Comparison of ENCODE assay signal across 20 cellular contexts in genomic region chr17:72764632-72765041, GRCh38.
A peak's percentile ranks its signal among the peaks of the same experiment; 100 is the strongest.
DNase-seq lines count a peak whose midpoint lies in the region; ATAC-seq and TF ChIP-seq lines count a peak whose summit lies in the region.
"Had no signal": no experiment of that assay in that cellular context is flagged by ENCODE, and none has a peak within 500 bp of the region (broad histone marks: within the 10 kb centered on the region; RNA-seq: fewer than 3 reads in every experiment).

No MANE protein-coding gene starts in this region.

- H3K79me2 ChIP-seq in osteoblast (ENCODE audit: insufficient read depth, low read length): no peaks in the 10 kb centered on the region

- H3K9me3 ChIP-seq in MG63 (no peaks in the 10 kb centered on the region), osteoblast (ENCODE audit: low read depth, low read length) (no peaks in the 10 kb centered on the region)

- H3K4me3 ChIP-seq in MG63 (no peak overlapping the region), brain microvascular endothelial cell (ENCODE audit: low read depth, low read length) (no peak overlapping the region), osteoblast (ENCODE audit: insufficient read depth, low read length) (no peak overlapping the region)

- peaks cover 7% of the 10 kb centered on the region for H3K4me1 ChIP-seq in osteoblast (ENCODE audit: insufficient read depth, low read length)

- no peak overlapping the region for H3K27ac ChIP-seq in brain microvascular endothelial cell
- no peak overlapping the region for H3K27ac ChIP-seq in osteoblast (ENCODE audit: low read depth, low read length)
- H3K27ac ChIP-seq: HL-60 had no signal

- H2AFZ ChIP-seq in osteoblast (ENCODE audit: low read length): no peak overlapping the region

- ATAC-seq in GM21786 (IDR thresholded peaks at IDR 0.05; ENCODE audit: unreplicated experiment) (no peak), GM18520 (IDR thresholded peaks at IDR 0.05; ENCODE audit: unreplicated experiment) (no peak)
- ATAC-seq: effector memory CD8-positive, alpha-beta T cell had no signal

- H3K4me2 ChIP-seq in osteoblast (ENCODE audit: insufficient read depth, low read length): no peak overlapping the region

- no peaks in the 10 kb centered on the region for H3K36me3 ChIP-seq in MG63
- H3K36me3 ChIP-seq in brain microvascular endothelial cell (replicated peaks): no peaks in the 10 kb centered on the region
- H3K36me3 ChIP-seq in osteoblast (ENCODE audit: insufficient read depth, low read length): no peaks in the 10 kb centered on the region

- TF ChIP-seq CTCF in brain microvascular endothelial cell (IDR thresholded peaks at IDR 0.05; ENCODE audit: low read depth, low read length, missing control alignments): no peak
- no peak for TF ChIP-seq CTCF in osteoblast (IDR thresholded peaks at IDR 0.05; ENCODE audit: extremely low read depth, low read depth, low read length)

- H3K27me3 ChIP-seq in MG63 (no peaks in the 10 kb centered on the region), brain microvascular endothelial cell (replicated peaks) (no peaks in the 10 kb centered on the region), osteoblast (ENCODE audit: insufficient read depth, low read length) (no peaks in the 10 kb centered on the region)

- H4K20me1 ChIP-seq in osteoblast (ENCODE audit: insufficient read depth, low read length): peaks cover 2% of the 10 kb centered on the region

- peak; percentile 34 for DNase-seq in ELR (ENCODE audit: low read depth)
- peak; percentile 59 for DNase-seq in MG63
- peak; percentile 16 for DNase-seq in brain microvascular endothelial cell
- DNase-seq in osteoblast (ENCODE audit: insufficient read length, low spot score, missing footprints): peak; percentile 54
- DNase-seq in DMS114 treated with DMSO at 0.1 percent for 48 hours (lab: John Stamatoyannopoulos, UW; ENCODE audit: unreplicated experiment): no peak
- DNase-seq in OCI-M1 (lab: John Stamatoyannopoulos, UW): no peak
- DNase-seq: activated CD4-positive, alpha-beta T cell treated with anti-CD3 and anti-CD28 coated beads, Interleukin-2, amount 50 U/mL, for 1 hour; activated gamma-delta T cell treated with Interleukin-2 at 50 U/mL for 16 hours; amniotic stem cell; effector memory CD8-positive, alpha-beta T cell; hypothalamus; kidney; NCI-H1048; NCI-H1930; NCI-H446; stimulated activated CD4-positive, alpha-beta T cell treated with anti-CD3 and anti-CD28 coated beads, Interleukin-15, amount 100 ng/mL, for 24 hours; SW 1271 had no signal

- in situ Hi-C loops in brain microvascular endothelial cell (cut with HindIII; ENCODE audit: low pct_ligation_motif_present, low sequenced_read_pairs): no loop called here

Comparison
In these comparisons a context has a peak if more than half of its experiments do, and no peak if none do; other contexts are left out.
1. DNase-seq: peak in ELR (single experiment), MG63 (single experiment), brain microvascular endothelial cell (single experiment) and osteoblast (single experiment); none in DMS114 treated with DMSO at 0.1 percent for 48 hours (single experiment) and OCI-M1 (single experiment).